Comparison of ENCODE assay signal across 8 cellular contexts in the genomic region with DNA sequence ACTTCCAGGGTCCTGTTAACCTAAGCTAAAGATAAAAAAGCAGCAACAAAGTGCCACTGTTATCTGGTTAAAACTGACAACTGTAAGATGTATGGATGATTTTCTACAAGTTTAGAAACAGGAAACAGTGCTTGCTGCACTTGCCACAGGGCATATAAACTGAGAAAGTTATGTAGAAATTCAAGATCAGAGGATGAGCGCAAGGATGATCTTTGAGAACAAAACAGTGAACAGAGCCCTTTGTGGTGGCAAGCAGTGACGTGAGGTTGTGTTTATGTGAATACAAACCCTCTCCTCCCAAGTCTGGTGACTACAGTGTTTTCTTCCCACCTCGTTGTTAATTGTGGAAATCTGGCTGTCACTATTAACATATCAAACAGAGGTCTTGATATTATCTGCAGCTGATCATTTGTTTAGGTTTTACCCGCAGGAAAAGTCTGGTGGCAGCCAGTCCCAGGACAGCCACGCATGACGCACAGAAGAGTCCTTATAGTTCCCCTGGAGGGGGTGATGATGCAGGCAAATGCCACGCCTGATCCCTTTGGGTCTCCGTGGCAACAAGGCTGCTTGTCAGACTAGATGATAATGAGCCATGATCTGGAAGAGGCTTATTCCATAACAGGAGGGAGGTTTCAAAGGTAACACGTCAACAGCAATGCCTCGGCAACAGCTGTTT. TPM values are rescaled to one million over a fixed set of nuclear protein-coding genes. Genes with fewer than 3 reads are reported as not detected.
DNase-seq lines count a peak whose midpoint lies in the region; ATAC-seq lines count a peak whose summit lies in the region.

No MANE protein-coding gene starts in this region.

- intact Hi-C loops in left ventricle myocardium superior (cut with micrococcal nuclease) = no loop called here

- peak; percentile 11 for DNase-seq in GM03348 (ENCODE audit: low spot score)
- DNase-seq in OCI-M1 (lab: John Stamatoyannopoulos, UW) = peak; percentile 49
- peak; percentile 74 for DNase-seq in activated naive CD4-positive, alpha-beta T cell treated with Interleukin-2 at 50 U/mL for 16 hours
- peak; percentile 76 for DNase-seq in left ventricle myocardium superior
- peak; percentile 72 for DNase-seq in stimulated activated CD4-positive, alpha-beta T cell treated with anti-CD3 and anti-CD28 coated beads, Interleukin-1b, Interleukin-23, amount 100 ng/mL, for 48 hours
- no peak for DNase-seq in UCSD-AML1 (lab: John Stamatoyannopoulos, UW; ENCODE audit: unreplicated experiment)

- ATAC-seq in left ventricle myocardium superior = peak; percentile 89
- no peak for ATAC-seq in GM21423 (IDR thresholded peaks at IDR 0.05; ENCODE audit: unreplicated experiment)
- no peak for ATAC-seq in HG03108 (IDR thresholded peaks at IDR 0.05; ENCODE audit: unreplicated experiment)

RNA-seq across cellular contexts. Expression of gene TNFAIP3, which starts 43.1 kb away (rescaled TPM):
- 9.9 TPM for total RNA-seq in left ventricle myocardium superior
